Comparison of ENCODE assay signal across 8 cellular contexts in genomic region chr17:78789663-78790181, GRCh38. TPM values are rescaled to one million over a fixed set of nuclear protein-coding genes. Genes with fewer than 3 reads are reported as not detected.
A peak's percentile ranks its signal among the peaks of the same experiment; 100 is the strongest.
DNase-seq lines count a peak whose midpoint lies in the region; ATAC-seq and TF ChIP-seq lines count a peak whose summit lies in the region.

No MANE protein-coding gene starts in this region.

- H3K14ac ChIP-seq in mesenchymal stem cell (ENCODE audit: low read length in 2 of 2): peak overlapping the region in 1 of 2 experiments; percentile 26

- peak overlapping the region; percentile 4 to 86 (median 72) for H3K4me3 Mint-ChIP-seq in CD4-positive, CD25-positive, alpha-beta regulatory T cell
- H3K4me3 Mint-ChIP-seq in brain: peak overlapping the region in 4 of 5 experiments; percentile 36 to 69 (median 58)

- 75% methylated on average over 14 of the region's 14 CpGs for WGBS in mesenchymal stem cell

- no peak for TF ChIP-seq CTCF in brain (conservative IDR thresholded peaks at IDR 0.05)

- no peak overlapping the region for H2AK5ac ChIP-seq in mesenchymal stem cell (ENCODE audit: low read length, severe bottlenecking)

- peak overlapping the region; percentile 4 for H4K8ac ChIP-seq in mesenchymal stem cell (ENCODE audit: low read length)

- peak overlapping the region; percentile 56 for H3K27ac ChIP-seq in CD4-positive, CD25-positive, alpha-beta regulatory T cell (ENCODE audit: insufficient read depth, low read length, poor library complexity, severe bottlenecking)
- H3K27ac ChIP-seq in mesenchymal stem cell (ENCODE audit: low read length, poor library complexity, severe bottlenecking): no peak overlapping the region

- H4K91ac ChIP-seq in mesenchymal stem cell (ENCODE audit: low read length): no peak overlapping the region

- peaks cover 0 to 1% (median 0%) of the 10 kb centered on the region in 7 donors for H3K9me3 Mint-ChIP-seq in CD4-positive, CD25-positive, alpha-beta regulatory T cell
- H3K9me3 Mint-ChIP-seq in brain: no peaks in the 10 kb centered on the region

- no peak overlapping the region for H3K4me3 ChIP-seq in CD4-positive, CD25-positive, alpha-beta regulatory T cell (ENCODE audit: low read depth, low read length)
- H3K4me3 ChIP-seq in NT2/D1 (ENCODE audit: insufficient read length, low read depth) (no peak overlapping the region), mesenchymal stem cell (ENCODE audit: insufficient read depth in 1 of 2, low read depth in 1 of 2, low read length in 2 of 2) (peak overlapping the region in 1 of 2 experiments; percentile 40)

- peaks cover 25% of the 10 kb centered on the region for H3K36me3 Mint-ChIP-seq in CD4-positive, CD25-positive, alpha-beta regulatory T cell
- peaks cover 26% of the 10 kb centered on the region for H3K36me3 Mint-ChIP-seq in brain

- H3K9ac ChIP-seq in NT2/D1 (ENCODE audit: insufficient read length, low read depth) (peak overlapping the region; percentile 11), mesenchymal stem cell (ENCODE audit: low read length) (peak overlapping the region; percentile 47)

- H3K9me3 ChIP-seq in CD4-positive, CD25-positive, alpha-beta regulatory T cell (ENCODE audit: control insufficient read depth in 2 of 2, low read length in 2 of 2): no peaks in the 10 kb centered on the region
- no peaks in the 10 kb centered on the region for H3K9me3 ChIP-seq in NT2/D1 (ENCODE audit: insufficient read depth, low read length)
- H3K9me3 ChIP-seq in mesenchymal stem cell (ENCODE audit: control insufficient read depth, low read length): no peaks in the 10 kb centered on the region

- H2BK15ac ChIP-seq in mesenchymal stem cell (ENCODE audit: low read depth, poor library complexity, severe bottlenecking): no peak overlapping the region

- peak overlapping the region; percentile 76 to 97 (median 96) for H3K27ac Mint-ChIP-seq in CD4-positive, CD25-positive, alpha-beta regulatory T cell
- H3K27ac Mint-ChIP-seq in brain: peak overlapping the region; percentile 70 to 96 (median 87)

- no peaks in the 10 kb centered on the region for H3K27me3 Mint-ChIP-seq in CD4-positive, CD25-positive, alpha-beta regulatory T cell
- no peaks in the 10 kb centered on the region for H3K27me3 Mint-ChIP-seq in brain

- H2BK12ac ChIP-seq in mesenchymal stem cell (ENCODE audit: low read length in 2 of 2): peak overlapping the region in 1 of 2 experiments; percentile 22

- DNase-seq in CD4-positive, CD25-positive, alpha-beta regulatory T cell: peak; percentile 35 to 82 (median 69)
- DNase-seq in NT2/D1 (ENCODE audit: low read depth, low spot score): no peak
- peak; percentile 32 for DNase-seq in mesenchymal stem cell
- no peak for DNase-seq in AML-193 (lab: John Stamatoyannopoulos, UW)
- DNase-seq in GM19240 (ENCODE audit: insufficient read length, low spot score): no peak

- H3K4me2 ChIP-seq in mesenchymal stem cell (ENCODE audit: low read length, poor library complexity, severe bottlenecking): no peak overlapping the region

- H2BK120ac ChIP-seq in mesenchymal stem cell (ENCODE audit: low read depth, low read length): no peak overlapping the region

- H3K27me3 ChIP-seq in CD4-positive, CD25-positive, alpha-beta regulatory T cell (ENCODE audit: control insufficient read depth, insufficient read depth, low read length): no peaks in the 10 kb centered on the region
- H3K27me3 ChIP-seq in NT2/D1 (ENCODE audit: insufficient read depth, insufficient read length) (no peaks in the 10 kb centered on the region), mesenchymal stem cell (ENCODE audit: control insufficient read depth in 1 of 2, insufficient read depth in 1 of 2, low read length in 2 of 2) (no peaks in the 10 kb centered on the region)

- peaks cover 5% of the 10 kb centered on the region for H3K79me1 ChIP-seq in mesenchymal stem cell (replicated peaks; ENCODE audit: low read length, poor library complexity, severe bottlenecking)

- peaks cover 11% of the 10 kb centered on the region for H3K36me3 ChIP-seq in CD4-positive, CD25-positive, alpha-beta regulatory T cell (ENCODE audit: control insufficient read depth, insufficient read depth, low read length)
- peaks cover 37% of the 10 kb centered on the region for H3K36me3 ChIP-seq in NT2/D1 (ENCODE audit: insufficient read depth, insufficient read length, low read length)
- H3K36me3 ChIP-seq in mesenchymal stem cell (ENCODE audit: control insufficient read depth in 1 of 2, insufficient read depth in 2 of 2, low read depth in 1 of 2, low read length in 2 of 2): peaks cover 38 to 48% of the 10 kb centered on the region in 2 experiments

- H3K23ac ChIP-seq in mesenchymal stem cell (ENCODE audit: low read length in 2 of 2): no peak overlapping the region

- no peak overlapping the region for H3K4ac ChIP-seq in mesenchymal stem cell (ENCODE audit: low read depth in 1 of 2, low read length in 2 of 2)

- H2AFZ ChIP-seq in mesenchymal stem cell (ENCODE audit: low read depth, low read length): no peak overlapping the region

- no peak overlapping the region for H2BK5ac ChIP-seq in mesenchymal stem cell (ENCODE audit: low read depth, low read length, poor library complexity, severe bottlenecking)

- H3K4me1 ChIP-seq in CD4-positive, CD25-positive, alpha-beta regulatory T cell (ENCODE audit: control insufficient read depth, insufficient read depth, low read length, poor library complexity, severe bottlenecking): peaks cover 28% of the 10 kb centered on the region
- H3K4me1 ChIP-seq in NT2/D1 (ENCODE audit: insufficient read depth, insufficient read length) (peaks cover 10% of the 10 kb centered on the region), mesenchymal stem cell (ENCODE audit: control insufficient read depth, insufficient read depth, low read depth, low read length) (peaks cover 7% of the 10 kb centered on the region)

- ATAC-seq in CD4-positive, CD25-positive, alpha-beta regulatory T cell (ENCODE audit: low read depth in 2 of 2): peak; percentile 68 to 76
- no peak for ATAC-seq in HG03039 (IDR thresholded peaks at IDR 0.05; ENCODE audit: unreplicated experiment)
- ATAC-seq in HG03432 (IDR thresholded peaks at IDR 0.05; ENCODE audit: unreplicated experiment): no peak

- H3K4me1 Mint-ChIP-seq in CD4-positive, CD25-positive, alpha-beta regulatory T cell: peaks cover 7 to 65% (median 20%) of the 10 kb centered on the region in 4 donors
- H3K4me1 Mint-ChIP-seq in brain: peaks cover 62% of the 10 kb centered on the region

- no peak overlapping the region for H3K18ac ChIP-seq in mesenchymal stem cell (ENCODE audit: low read depth in 1 of 2, low read length in 2 of 2)

RNA-seq across cellular contexts. Expression of gene CYTH1, which starts 7.6 kb away (rescaled TPM):
- 487 TPM for total RNA-seq in CD4-positive, CD25-positive, alpha-beta regulatory T cell
- 100 to 1,000 TPM; 202 to 214 (median 206) TPM for polyA plus RNA-seq in CD4-positive, CD25-positive, alpha-beta regulatory T cell
- polyA plus RNA-seq in brain (ENCODE audit: insufficient read depth, low read depth, low replicate concordance): 33.6 TPM
- 15.0 TPM for polyA plus RNA-seq in mesenchymal stem cell (2013, experiment 1 of 2)
- polyA plus RNA-seq in mesenchymal stem cell (2013, experiment 2 of 2): 14.3 TPM

RNA-seq across cellular contexts. Expression of gene USP36, which starts 50.9 kb away (rescaled TPM):
- total RNA-seq in CD4-positive, CD25-positive, alpha-beta regulatory T cell: 407 TPM
- 10 to 100 TPM; 19.6 to 22.2 (median 21.2) TPM for polyA plus RNA-seq in CD4-positive, CD25-positive, alpha-beta regulatory T cell
- polyA plus RNA-seq in brain (ENCODE audit: insufficient read depth, low read depth, low replicate concordance): 24.7 TPM
- 31.5 TPM for polyA plus RNA-seq in mesenchymal stem cell (2013, experiment 1 of 2)
- 30.8 TPM for polyA plus RNA-seq in mesenchymal stem cell (2013, experiment 2 of 2)

Comparison
In these comparisons a context has a peak if more than half of its experiments do, and no peak if none do; other contexts are left out.
1. ATAC-seq: peak in CD4-positive, CD25-positive, alpha-beta regulatory T cell (2 of 2); none in HG03039 (single experiment) and HG03432 (single experiment).
2. DNase-seq: peak in CD4-positive, CD25-positive, alpha-beta regulatory T cell (3 of 3) and mesenchymal stem cell (single experiment); none in NT2/D1 (single experiment), AML-193 (0 of 2) and GM19240 (single experiment).